ENCODE assay signal across 30 cellular contexts in genomic region chr5:135220394-135221186, GRCh38.
DNase-seq lines count a peak whose midpoint lies in the region; ATAC-seq, FAIRE-seq and TF ChIP-seq lines count a peak whose summit lies in the region.
"Had no signal": no experiment of that assay in that cellular context is flagged by ENCODE, and none has a peak within 500 bp of the region (broad histone marks: within the 10 kb centered on the region; RNA-seq: fewer than 3 reads in every experiment).

No MANE protein-coding gene starts in this region.

- CTCF ChIA-PET in K562 (lab: Yijun Ruan, JAX; ENCODE audit: low intra/inter-chr PET ratio) = no interaction called here

- no peak for FAIRE-seq in K562 (lab: Jason Lieb, UNC)
- FAIRE-seq: colon, endometrium, GM12878, small intestine had no signal

- H3K27me3 ChIP-seq in K562 (ENCODE audit: control insufficient read depth in 2 of 2, insufficient read depth in 2 of 2, low read length in 2 of 2) = no peaks in the 10 kb centered on the region
- H3K27me3 ChIP-seq: left lung had no signal

- H2AFZ ChIP-seq in K562 (ENCODE audit: low read depth, low read length) = peak overlapping the region; percentile 58
- H2AFZ ChIP-seq: GM23248 had no signal

- no peak overlapping the region for H3K27ac Mint-ChIP-seq in type B pancreatic cell
- H3K27ac Mint-ChIP-seq: activated naive CD4-positive, alpha-beta T cell treated with anti-CD3 and anti-CD28 coated beads, Interleukin-2, amount 50 U/mL, for 72 hours; activated T-helper 17 cell treated with anti-CD3 and anti-CD28 coated beads, Interleukin-2, amount 50 U/mL, for 72 hours; immature natural killer cell; T-helper 17 cell had no signal

- intact Hi-C loops in K562 (cut with micrococcal nuclease) (no loop called here), lower leg skin (cut with DNase I; ENCODE audit: low total_unique reads) (no loop called here)

- POLR2A ChIA-PET in K562 (lab: Yijun Ruan, JAX) = interaction anchor here (1.0 to 1.6 kb wide), 2 partner anchors 9 to 17 kb away, joined by 3 to 4 read pairs; no protein-coding TSS in a partner anchor

- no peak for TF ChIP-seq RAD21 in K562 (CRISPR knock-in tag; conservative IDR thresholded peaks at IDR 0.05 in 1 of 2, IDR thresholded peaks at IDR 0.05 in 1 of 2)

- no peaks in the 10 kb centered on the region for H3K9me1 ChIP-seq in K562 (ENCODE audit: control insufficient read depth, insufficient read depth, low read length)

- no peak overlapping the region for H3K4me3 Mint-ChIP-seq in type B pancreatic cell
- H3K4me3 Mint-ChIP-seq: activated T-helper 17 cell treated with anti-CD3 and anti-CD28 coated beads, Interleukin-2, amount 50 U/mL, for 72 hours; CD4-positive, alpha-beta memory T cell; immature natural killer cell; naive B cell; T-helper 17 cell had no signal

- TF ChIP-seq CTCF in K562 (IDR thresholded peaks at IDR 0.05 in 2 of 3, conservative IDR thresholded peaks at IDR 0.05 in 1 of 3; ENCODE audit: insufficient read depth in 2 of 3, low read depth in 1 of 3, low read length in 3 of 3) (no peak), lower leg skin (IDR thresholded peaks at IDR 0.05) (no peak), type B pancreatic cell (conservative IDR thresholded peaks at IDR 0.05) (no peak)

- no TSS peak for BruUV-seq in K562 (replicated peaks; lab: Mats Ljungman, UMichigan)

- WGBS in K562 (ENCODE audit: insufficient coverage, low coverage, missing lambda C conversion rate) = 65% methylated on average over 7 of the region's 7 CpGs
- 92 to 94% methylated on average over 7 of the region's 7 CpGs for WGBS in lower leg skin, 2 donors

- in situ Hi-C loops in K562 (cut with MboI) = loop anchor here (5.0 kb wide), 1 partner anchor 87 kb away; no protein-coding TSS in a partner anchor

- peak; percentile 20 for DNase-seq in activated CD4-positive, CD25-positive, alpha-beta regulatory T cell treated with anti-CD3 and anti-CD28 coated beads, Interleukin-2, amount 50 U/mL, for 72 hours
- DNase-seq in K562 (ENCODE audit: extremely low read depth in 1 of 4, low spot score in 3 of 4) (no peak), lower leg skin (ENCODE audit: low spot score in 2 of 2) (peak; percentile 11 to 64), type B pancreatic cell (ENCODE audit: extremely low spot score, unreplicated experiment) (peak; percentile 51), NCI-H345 (lab: John Stamatoyannopoulos, UW) (no peak), AG08396 (ENCODE audit: low spot score) (no peak)
- DNase-seq: activated CD4-positive, alpha-beta T cell treated with anti-CD3 and anti-CD28 coated beads for 48 hours; CD4-positive, alpha-beta memory T cell; hippocampal formation; immature natural killer cell; left lung; naive B cell; NCI-H1436; NCI-H2107; nucleus accumbens; OCI-M1; small intestine; stimulated activated CD4-positive, alpha-beta T cell treated with anti-CD3 and anti-CD28 coated beads, Interleukin-2, amount 100 ng/mL, for 24 hours; T-helper 17 cell; trophoblast cell had no signal

- H3K79me2 ChIP-seq in K562 (ENCODE audit: control insufficient read depth, insufficient read depth, low read length) = no peaks in the 10 kb centered on the region

- no peaks in the 10 kb centered on the region for H3K36me3 ChIP-seq in K562 (ENCODE audit: control insufficient read depth, insufficient read depth, low read length)
- H3K36me3 ChIP-seq: left lung had no signal

- no peak overlapping the region for H3K4me2 ChIP-seq in K562 (ENCODE audit: insufficient read depth, low read length)

- H3K36me3 Mint-ChIP-seq in type B pancreatic cell = peaks cover 3% of the 10 kb centered on the region
- H3K36me3 Mint-ChIP-seq: activated naive CD4-positive, alpha-beta T cell treated with anti-CD3 and anti-CD28 coated beads, Interleukin-2, amount 50 U/mL, for 72 hours; CD4-positive, alpha-beta memory T cell; immature natural killer cell; naive B cell had no signal

- no peaks in the 10 kb centered on the region for H4K20me1 ChIP-seq in K562 (replicated peaks; ENCODE audit: control insufficient read depth, insufficient read depth, low read length)

- H3K9me3 Mint-ChIP-seq in type B pancreatic cell = no peaks in the 10 kb centered on the region
- H3K9me3 Mint-ChIP-seq: activated naive CD4-positive, alpha-beta T cell treated with anti-CD3 and anti-CD28 coated beads, Interleukin-2, amount 50 U/mL, for 72 hours; activated T-helper 17 cell treated with anti-CD3 and anti-CD28 coated beads, Interleukin-2, amount 50 U/mL, for 72 hours; CD4-positive, alpha-beta memory T cell had no signal

- no peak overlapping the region for H3K27ac ChIP-seq in K562 (ENCODE audit: extremely low read depth, low read depth, low read length)
- H3K27ac ChIP-seq: 22Rv1, GM23248, left lung had no signal

- H3K4me1 Mint-ChIP-seq in type B pancreatic cell (ENCODE audit: unreplicated experiment) = peaks cover 17% of the 10 kb centered on the region
- H3K4me1 Mint-ChIP-seq: activated T-helper 17 cell treated with anti-CD3 and anti-CD28 coated beads, Interleukin-2, amount 50 U/mL, for 72 hours; CD4-positive, alpha-beta memory T cell; immature natural killer cell had no signal

- no peaks in the 10 kb centered on the region for H3K9me3 ChIP-seq in K562 (replicated peaks; ENCODE audit: control insufficient read depth, insufficient read depth, low read depth, low read length)
- H3K9me3 ChIP-seq: left lung had no signal

- ATAC-seq in activated CD4-positive, CD25-positive, alpha-beta regulatory T cell treated with anti-CD3 and anti-CD28 coated beads, Interleukin-2, amount 50 U/mL, for 24 hours = no peak
- ATAC-seq in K562 (no peak), GM19455 (IDR thresholded peaks at IDR 0.05; ENCODE audit: unreplicated experiment) (no peak)
- ATAC-seq: activated naive CD4-positive, alpha-beta T cell treated with anti-CD3 and anti-CD28 coated beads, Interleukin-2, amount 50 U/mL, for 72 hours; activated T-helper 17 cell treated with anti-CD3 and anti-CD28 coated beads, Interleukin-2, amount 50 U/mL, for 72 hours; GM12878; SK-N-SH treated with all-trans-retinoic acid at 6 μM for 48 hours; T-helper 17 cell had no signal

- TF ChIP-seq POLR2A in K562 (conservative IDR thresholded peaks at IDR 0.05) = no peak
- TF ChIP-seq POLR2A in lower leg skin (IDR thresholded peaks at IDR 0.05) = no peak

- H3K9ac ChIP-seq in K562 (ENCODE audit: insufficient read depth in 1 of 2, low read depth in 2 of 2, low read length in 2 of 2) = 0 out of 4 replicates have a peak overlapping the region, but pooled peaks of 1 of the 2 experiments have one; percentile 29
- H3K9ac ChIP-seq: GM23248 had no signal

- no peak for TF ChIP-seq EP300 in K562 (IDR thresholded peaks at IDR 0.05; ENCODE audit: low read length)

- no peak overlapping the region for H3K4me3 ChIP-seq in K562
- no peak overlapping the region for H3K4me3 ChIP-seq in lower leg skin (ENCODE audit: low read depth, poor library complexity, severe bottlenecking)
- H3K4me3 ChIP-seq: GM12878, GM23248, left lung had no signal

- H3K4me1 ChIP-seq in K562 (replicated peaks in 1 of 2; ENCODE audit: control insufficient read depth in 2 of 2, insufficient read depth in 2 of 2, low read length in 2 of 2) = peaks cover 6 to 8% of the 10 kb centered on the region in 2 experiments; a peak in 3 of 5 replicates

- peaks cover 33% of the 10 kb centered on the region for H3K27me3 Mint-ChIP-seq in type B pancreatic cell

TF ChIP-seq in K562, 482 proteins besides CTCF, POLR2A, EP300 and RAD21:
- TF ChIP-seq, protein P1, sequence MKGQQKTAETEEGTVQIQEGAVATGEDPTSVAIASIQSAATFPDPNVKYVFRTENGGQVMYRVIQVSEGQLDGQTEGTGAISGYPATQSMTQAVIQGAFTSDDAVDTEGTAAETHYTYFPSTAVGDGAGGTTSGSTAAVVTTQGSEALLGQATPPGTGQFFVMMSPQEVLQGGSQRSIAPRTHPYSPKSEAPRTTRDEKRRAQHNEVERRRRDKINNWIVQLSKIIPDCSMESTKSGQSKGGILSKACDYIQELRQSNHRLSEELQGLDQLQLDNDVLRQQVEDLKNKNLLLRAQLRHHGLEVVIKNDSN (CRISPR knock-in tag; IDR thresholded peaks at IDR 0.05) = peak; percentile 15; the same call in 1 of the 2 replicates
- TF ChIP-seq GABPB2 (CRISPR knock-in tag; conservative IDR thresholded peaks at IDR 0.05) (no peak), TEAD1 (CRISPR knock-in tag; IDR thresholded peaks at IDR 0.05) (no peak)

Comparison
In these comparisons a context has a peak if more than half of its experiments do, and no peak if none do; other contexts are left out.
1. DNase-seq: peak in activated CD4-positive, CD25-positive, alpha-beta regulatory T cell treated with anti-CD3 and anti-CD28 coated beads, Interleukin-2, amount 50 U/mL, for 72 hours (single experiment), lower leg skin (2 of 2) and type B pancreatic cell (single experiment); none in K562 (0 of 4), NCI-H345 (single experiment) and AG08396 (single experiment).